Comparison of ENCODE assay signal across 1 cellular context in the genomic region with DNA sequence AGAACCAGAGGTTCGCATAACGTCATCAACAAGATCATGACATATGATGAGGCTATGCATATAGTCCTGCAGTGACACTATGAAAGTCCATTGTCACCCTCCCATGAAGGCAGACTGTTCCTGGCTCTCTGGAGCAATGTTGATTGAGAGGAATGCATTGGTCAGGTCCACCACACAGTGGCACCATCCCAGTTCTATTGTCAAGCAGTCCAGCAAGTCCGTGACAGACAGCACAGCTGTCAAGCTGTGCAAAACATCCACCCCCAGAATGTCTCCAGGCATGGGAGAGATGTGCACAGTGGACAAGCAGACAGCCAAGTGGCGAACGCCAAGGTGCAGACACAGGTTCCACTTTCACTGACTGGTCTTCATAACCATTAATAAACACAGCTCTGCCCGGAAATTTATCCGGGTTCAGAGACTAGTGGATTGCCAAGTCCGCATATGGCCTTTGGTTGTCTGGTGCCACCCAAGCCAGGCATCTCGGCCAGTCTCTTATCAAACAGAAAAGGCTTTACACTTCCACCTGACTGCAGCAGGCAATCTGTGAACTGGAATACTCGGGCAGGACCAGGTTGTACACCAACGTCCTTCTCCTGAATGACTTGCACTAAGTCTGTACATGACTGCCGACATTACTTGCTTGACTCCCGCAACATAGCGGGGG.
TF ChIP-seq lines count a peak whose summit lies in the region.

No MANE protein-coding gene starts in this region.

TF ChIP-seq in HepG2, 621 proteins besides CTCF, POLR2A, EP300 and RAD21:
- TF ChIP-seq ZNF619 (CRISPR knock-in tag; IDR thresholded peaks at IDR 0.05) (no peak), SSRP1 (CRISPR knock-in tag; IDR thresholded peaks at IDR 0.05) (no peak), DPF2 (CRISPR knock-in tag; IDR thresholded peaks at IDR 0.05; ENCODE audit: borderline replicate concordance, low read depth) (no peak), MLLT10 (CRISPR knock-in tag; IDR thresholded peaks at IDR 0.05) (no peak), ZBTB21 (CRISPR knock-in tag; IDR thresholded peaks at IDR 0.05) (no peak), SIX1 (CRISPR knock-in tag; IDR thresholded peaks at IDR 0.05; ENCODE audit: borderline replicate concordance) (no peak), ZNF337 (CRISPR knock-in tag; IDR thresholded peaks at IDR 0.05; ENCODE audit: borderline replicate concordance, low read depth) (no peak), FIP1L1 (IDR thresholded peaks at IDR 0.05; ENCODE audit: borderline replicate concordance, insufficient read depth, low read depth, low read length) (no peak), U2AF2 (IDR thresholded peaks at IDR 0.05; ENCODE audit: low read depth, low read length) (no peak)
- TF ChIP-seq, protein P1, sequence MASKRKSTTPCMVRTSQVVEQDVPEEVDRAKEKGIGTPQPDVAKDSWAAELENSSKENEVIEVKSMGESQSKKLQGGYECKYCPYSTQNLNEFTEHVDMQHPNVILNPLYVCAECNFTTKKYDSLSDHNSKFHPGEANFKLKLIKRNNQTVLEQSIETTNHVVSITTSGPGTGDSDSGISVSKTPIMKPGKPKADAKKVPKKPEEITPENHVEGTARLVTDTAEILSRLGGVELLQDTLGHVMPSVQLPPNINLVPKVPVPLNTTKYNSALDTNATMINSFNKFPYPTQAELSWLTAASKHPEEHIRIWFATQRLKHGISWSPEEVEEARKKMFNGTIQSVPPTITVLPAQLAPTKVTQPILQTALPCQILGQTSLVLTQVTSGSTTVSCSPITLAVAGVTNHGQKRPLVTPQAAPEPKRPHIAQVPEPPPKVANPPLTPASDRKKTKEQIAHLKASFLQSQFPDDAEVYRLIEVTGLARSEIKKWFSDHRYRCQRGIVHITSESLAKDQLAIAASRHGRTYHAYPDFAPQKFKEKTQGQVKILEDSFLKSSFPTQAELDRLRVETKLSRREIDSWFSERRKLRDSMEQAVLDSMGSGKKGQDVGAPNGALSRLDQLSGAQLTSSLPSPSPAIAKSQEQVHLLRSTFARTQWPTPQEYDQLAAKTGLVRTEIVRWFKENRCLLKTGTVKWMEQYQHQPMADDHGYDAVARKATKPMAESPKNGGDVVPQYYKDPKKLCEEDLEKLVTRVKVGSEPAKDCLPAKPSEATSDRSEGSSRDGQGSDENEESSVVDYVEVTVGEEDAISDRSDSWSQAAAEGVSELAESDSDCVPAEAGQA (IDR thresholded peaks at IDR 0.05; ENCODE audit: low read depth) = no peak
- TF ChIP-seq, protein P1 (CRISPR knock-in tag; IDR thresholded peaks at IDR 0.05; ENCODE audit: borderline replicate concordance) = no peak
